Comparison of ENCODE assay signal across 19 cellular contexts in genomic region chr7:93185303-93186027, GRCh38. TPM values are rescaled to one million over a fixed set of nuclear protein-coding genes. Genes with fewer than 3 reads are reported as not detected.
DNase-seq lines count a peak whose midpoint lies in the region; ATAC-seq and TF ChIP-seq lines count a peak whose summit lies in the region.
"Had no signal": no experiment of that assay in that cellular context is flagged by ENCODE, and none has a peak within 500 bp of the region (broad histone marks: within the 10 kb centered on the region; RNA-seq: fewer than 3 reads in every experiment).

No MANE protein-coding gene starts in this region.

- no peak overlapping the region for H4K91ac ChIP-seq in IMR-90 (ENCODE audit: insufficient read depth, low read depth, low read length)

- no peak overlapping the region for H3K27ac Mint-ChIP-seq in activated naive CD4-positive, alpha-beta T cell treated with anti-CD3 and anti-CD28 coated beads, Interleukin-2, amount 50 U/mL, for 72 hours
- H3K27ac Mint-ChIP-seq in activated naive CD4-positive, alpha-beta T cell treated with anti-CD3 and anti-CD28 coated beads, Interleukin-2, amount 10 ng/mL, durations not matched to agents 7 days and 5 days, result no peak overlapping the region
- H3K27ac Mint-ChIP-seq in stimulated activated effector memory CD8-positive, alpha-beta T cell treated with anti-CD3 and anti-CD28 coated beads, Interleukin-12 subunit alpha, Interleukin-12 subunit beta, amount 100 ng/mL, for 72 hours, result no peak overlapping the region
- H3K27ac Mint-ChIP-seq in osteocyte (ENCODE audit: unreplicated experiment), result no peak overlapping the region
- H3K27ac Mint-ChIP-seq: endodermal cell had no signal

- no peak overlapping the region for H3K27ac ChIP-seq in IMR-90 (ENCODE audit: insufficient read depth, low read length)
- H3K27ac ChIP-seq: SJCRH30 had no signal

- no peak overlapping the region for H3K4me3 ChIP-seq in IMR-90 (ENCODE audit: insufficient read depth, low read depth, low read length)
- H3K4me3 ChIP-seq in cardiac fibroblast (replicated peaks in 1 of 2; ENCODE audit: low read depth in 2 of 2, low read length in 2 of 2), result no peak overlapping the region
- H3K4me3 ChIP-seq: SJCRH30 had no signal

- H2AK5ac ChIP-seq in IMR-90 (ENCODE audit: low read depth, low read length), result no peak overlapping the region

- H3K4me1 Mint-ChIP-seq in activated naive CD4-positive, alpha-beta T cell treated with anti-CD3 and anti-CD28 coated beads, Interleukin-2, amount 10 ng/mL, durations not matched to agents 7 days and 5 days, result no peaks in the 10 kb centered on the region
- H3K4me1 Mint-ChIP-seq in stimulated activated effector memory CD8-positive, alpha-beta T cell treated with anti-CD3 and anti-CD28 coated beads, Interleukin-12 subunit alpha, Interleukin-12 subunit beta, amount 100 ng/mL, for 72 hours, result peaks cover 11% of the 10 kb centered on the region
- peaks cover 6% of the 10 kb centered on the region for H3K4me1 Mint-ChIP-seq in osteocyte (ENCODE audit: unreplicated experiment)
- H3K4me1 Mint-ChIP-seq: endodermal cell had no signal

- ATAC-seq in activated naive CD4-positive, alpha-beta T cell treated with anti-CD3 and anti-CD28 coated beads, Interleukin-2, amount 50 U/mL, for 72 hours, result peak; percentile 69 to 98
- ATAC-seq in IMR-90 (ENCODE audit: low read depth) (no peak), GM21367 (IDR thresholded peaks at IDR 0.05; ENCODE audit: unreplicated experiment) (no peak)
- peak; percentile 98 for ATAC-seq in stimulated activated effector memory CD8-positive, alpha-beta T cell treated with anti-CD3 and anti-CD28 coated beads, Interleukin-12 subunit alpha, Interleukin-12 subunit beta, amount 100 ng/mL, for 72 hours
- ATAC-seq: left ventricle myocardium superior, right cardiac atrium had no signal

- BruUV-seq in IMR-90 (replicated peaks; lab: Mats Ljungman, UMichigan), result no TSS peak

- POLR2A ChIA-PET in IMR-90 (lab: Charles Lee; ENCODE audit: unreplicated experiment), result no interaction called here

- no peak for TF ChIP-seq RAD21 in IMR-90 (IDR thresholded peaks at IDR 0.05; ENCODE audit: low read length)

- no peak overlapping the region for H4K8ac ChIP-seq in IMR-90 (ENCODE audit: low read depth in 2 of 2, low read length in 2 of 2)

- no CpG with 5 or more reads among the region's 1 CpG for WGBS in IMR-90 (ENCODE audit: extremely low coverage in 2 of 2, insufficient read length in 1 of 2), 2 experiments

- H3K27me3 Mint-ChIP-seq in activated naive CD4-positive, alpha-beta T cell treated with anti-CD3 and anti-CD28 coated beads, Interleukin-2, amount 10 ng/mL, durations not matched to agents 7 days and 5 days, result peaks cover 20% of the 10 kb centered on the region
- H3K27me3 Mint-ChIP-seq in osteocyte (ENCODE audit: unreplicated experiment), result peaks cover 64% of the 10 kb centered on the region

- H2BK5ac ChIP-seq in IMR-90 (ENCODE audit: low read depth, low read length, poor library complexity, severe bottlenecking), result no peak overlapping the region

- no peak overlapping the region for H2AK9ac ChIP-seq in IMR-90 (replicated peaks; ENCODE audit: low read depth, low read length, poor library complexity)

- H3K9me1 ChIP-seq in IMR-90 (ENCODE audit: insufficient read depth, low read length), result no peaks in the 10 kb centered on the region

- CTCF ChIA-PET in activated naive CD4-positive, alpha-beta T cell treated with anti-CD3 and anti-CD28 coated beads, Interleukin-2, amount 10 ng/mL, durations not matched to agents 7 days and 5 days (lab: Charles Lee), result no interaction called here
- CTCF ChIA-PET in IMR-90 (lab: Yijun Ruan, JAX), result no interaction called here

- no peak overlapping the region for H3K4me2 ChIP-seq in IMR-90 (ENCODE audit: low read depth, low read length)

- no peak overlapping the region for H3K4me3 Mint-ChIP-seq in activated naive CD4-positive, alpha-beta T cell treated with anti-CD3 and anti-CD28 coated beads, Interleukin-2, amount 10 ng/mL, durations not matched to agents 7 days and 5 days
- H3K4me3 Mint-ChIP-seq in stimulated activated effector memory CD8-positive, alpha-beta T cell treated with anti-CD3 and anti-CD28 coated beads, Interleukin-12 subunit alpha, Interleukin-12 subunit beta, amount 100 ng/mL, for 72 hours, result no peak overlapping the region
- no peak overlapping the region for H3K4me3 Mint-ChIP-seq in osteocyte (ENCODE audit: unreplicated experiment)
- H3K4me3 Mint-ChIP-seq: endodermal cell had no signal

- no peak overlapping the region for H3K14ac ChIP-seq in IMR-90 (replicated peaks; ENCODE audit: low read depth, low read length)

- dilution Hi-C loops in IMR-90 (cut with HindIII; ENCODE audit: low sequenced_read_pairs, unreplicated experiment), result no loop called here

- no peak overlapping the region for H3K56ac ChIP-seq in IMR-90 (ENCODE audit: extremely low read depth, insufficient read depth, low read length)

- no peak overlapping the region for H2AFZ ChIP-seq in IMR-90 (replicated peaks; ENCODE audit: low read length, poor library complexity)

- no peak overlapping the region for H3K4ac ChIP-seq in IMR-90 (ENCODE audit: low read depth, low read length)

- TF ChIP-seq CTCF in IMR-90 (conservative IDR thresholded peaks at IDR 0.05; ENCODE audit: low read depth, low read length) (no peak), cardiac fibroblast (IDR thresholded peaks at IDR 0.05; ENCODE audit: low read depth, low read length) (no peak), osteocyte (IDR thresholded peaks at IDR 0.05) (no peak)

- in situ Hi-C loops in IMR-90 (cut with MboI; ENCODE audit: low sequenced_read_pairs), result no loop called here

- H4K20me1 ChIP-seq in IMR-90 (ENCODE audit: insufficient read depth, low read length), result no peaks in the 10 kb centered on the region

- H3K18ac ChIP-seq in IMR-90 (ENCODE audit: low read depth, low read length), result no peak overlapping the region

- H3K36me3 ChIP-seq in IMR-90 (ENCODE audit: control insufficient read depth, insufficient read depth, low read length), result no peaks in the 10 kb centered on the region
- H3K36me3 ChIP-seq: SJCRH30 had no signal

- no peaks in the 10 kb centered on the region for H3K79me1 ChIP-seq in IMR-90 (ENCODE audit: low read depth in 1 of 2, low read length in 2 of 2)

- no peaks in the 10 kb centered on the region for H3K36me3 Mint-ChIP-seq in activated naive CD4-positive, alpha-beta T cell treated with anti-CD3 and anti-CD28 coated beads, Interleukin-2, amount 50 U/mL, for 72 hours
- no peaks in the 10 kb centered on the region for H3K36me3 Mint-ChIP-seq in activated naive CD4-positive, alpha-beta T cell treated with anti-CD3 and anti-CD28 coated beads, Interleukin-2, amount 10 ng/mL, durations not matched to agents 7 days and 5 days
- H3K36me3 Mint-ChIP-seq in stimulated activated effector memory CD8-positive, alpha-beta T cell treated with anti-CD3 and anti-CD28 coated beads, Interleukin-12 subunit alpha, Interleukin-12 subunit beta, amount 100 ng/mL, for 72 hours, result no peaks in the 10 kb centered on the region
- no peaks in the 10 kb centered on the region for H3K36me3 Mint-ChIP-seq in osteocyte (ENCODE audit: unreplicated experiment)

- TF ChIP-seq POLR2A in IMR-90 (IDR thresholded peaks at IDR 0.05; ENCODE audit: low read depth, low read length), result no peak

- H3K27me3 ChIP-seq in IMR-90 (ENCODE audit: control insufficient read depth, insufficient read depth, low read length), result peaks cover 16% of the 10 kb centered on the region

- H3K23ac ChIP-seq in IMR-90 (ENCODE audit: low read depth, low read length), result no peak overlapping the region

- H2BK15ac ChIP-seq in IMR-90 (ENCODE audit: low read depth, low read length), result no peak overlapping the region

- no peak overlapping the region for H2BK20ac ChIP-seq in IMR-90 (ENCODE audit: low read depth, low read length)

- H3K9me3 Mint-ChIP-seq in activated naive CD4-positive, alpha-beta T cell treated with anti-CD3 and anti-CD28 coated beads, Interleukin-2, amount 50 U/mL, for 72 hours, result no peaks in the 10 kb centered on the region
- H3K9me3 Mint-ChIP-seq in activated naive CD4-positive, alpha-beta T cell treated with anti-CD3 and anti-CD28 coated beads, Interleukin-2, amount 10 ng/mL, durations not matched to agents 7 days and 5 days, result no peaks in the 10 kb centered on the region
- H3K9me3 Mint-ChIP-seq in stimulated activated effector memory CD8-positive, alpha-beta T cell treated with anti-CD3 and anti-CD28 coated beads, Interleukin-12 subunit alpha, Interleukin-12 subunit beta, amount 100 ng/mL, for 72 hours, result no peaks in the 10 kb centered on the region
- no peaks in the 10 kb centered on the region for H3K9me3 Mint-ChIP-seq in osteocyte (ENCODE audit: unreplicated experiment)
- H3K9me3 Mint-ChIP-seq: endodermal cell had no signal

- H3K4me1 ChIP-seq in IMR-90 (ENCODE audit: control insufficient read depth, insufficient read depth, low read length), result no peaks in the 10 kb centered on the region
- H3K4me1 ChIP-seq: SJCRH30 had no signal

- no peak overlapping the region for H3K9ac ChIP-seq in IMR-90 (ENCODE audit: low read depth, low read length)

- intact Hi-C loops in IMR-90 (cut with micrococcal nuclease), result loop anchor here (5.0 kb wide), 1 partner anchor 1013 kb away; no protein-coding TSS in a partner anchor

- no peak overlapping the region for H4K5ac ChIP-seq in IMR-90 (ENCODE audit: low read depth, low read length)

- H3K9me3 ChIP-seq in IMR-90 (ENCODE audit: control insufficient read depth, insufficient read depth, low read length), result no peaks in the 10 kb centered on the region
- H3K9me3 ChIP-seq: SJCRH30 had no signal

- DNase-seq in activated naive CD4-positive, alpha-beta T cell treated with anti-CD3 and anti-CD28 coated beads, Interleukin-2, amount 50 U/mL, for 72 hours (ENCODE audit: low spot score in 2 of 2), result peak in 1 of 2 donors; percentile 14
- no peak for DNase-seq in activated naive CD4-positive, alpha-beta T cell treated with anti-CD3 and anti-CD28 coated beads, Interleukin-2, amount 10 ng/mL, durations not matched to agents 7 days and 5 days
- DNase-seq in IMR-90 (peak; percentile 23), cardiac fibroblast (ENCODE audit: low read depth in 2 of 2) (peak; percentile 26 to 58), osteocyte (ENCODE audit: extremely low spot score, unreplicated experiment) (no peak), T-helper 9 cell (no peak)
- DNase-seq in stimulated activated effector memory CD8-positive, alpha-beta T cell treated with anti-CD3 and anti-CD28 coated beads, Interleukin-12 subunit alpha, Interleukin-12 subunit beta, amount 100 ng/mL, for 72 hours (ENCODE audit: low spot score in 2 of 2), result no peak
- DNase-seq: activated CD4-positive, alpha-beta T cell treated with anti-CD3 and anti-CD28 coated beads for 1 hour; amniotic stem cell; COR-L47; endodermal cell; left ventricle myocardium superior; NCI-H187; NCI-H510A; right cardiac atrium; SJCRH30; T-helper 2 cell had no signal

- no peak overlapping the region for H2BK120ac ChIP-seq in IMR-90 (ENCODE audit: low read depth, low read length)

RNA-seq across cellular contexts. Expression of gene SAMD9L, which starts 37.3 kb away (rescaled TPM):
- total RNA-seq in activated naive CD4-positive, alpha-beta T cell treated with anti-CD3 and anti-CD28 coated beads, Interleukin-2, amount 50 U/mL, for 72 hours, result 10 to 100 TPM in 1 of 2 donors, 1 to 10 TPM in 1; 9.3 to 35.2 TPM
- total RNA-seq in IMR-90 (2012; rRNA removed) (4.1 and 6.4 TPM in 2 replicates), osteocyte (16.8 and 17.6 TPM in 2 replicates)
- 1.2 and 1.9 TPM in 2 replicates for polyA plus RNA-seq in IMR-90 (2012; rRNA removed)
- 0.10 and 0.27 TPM in 2 replicates for polyA plus RNA-seq in IMR-90 (2012; cell fraction: cytosol; rRNA removed)
- 0.36 and 4.8 TPM in 2 replicates for polyA plus RNA-seq in IMR-90 (2012; cell fraction: nucleus; rRNA removed; ENCODE audit: low replicate concordance)
- total RNA-seq: endodermal cell, G401 had no signal

RNA-seq across cellular contexts. Expression of gene HEPACAM2, which starts 40.8 kb away (rescaled TPM):
- under 1 TPM in 1 of 2 donors, not detected in 1; 0.55 TPM for total RNA-seq in activated naive CD4-positive, alpha-beta T cell treated with anti-CD3 and anti-CD28 coated beads, Interleukin-2, amount 50 U/mL, for 72 hours
- total RNA-seq in IMR-90 (2012; rRNA removed) (under 0.01 and 0.28 TPM in 2 replicates), osteocyte (not detected in 2 replicates)
- polyA plus RNA-seq in IMR-90 (2012; rRNA removed), result 0.05 TPM in 1 of 2 replicates, not detected in the other
- polyA plus RNA-seq in IMR-90 (2012; cell fraction: cytosol; rRNA removed), result not detected in 2 replicates
- not detected in 2 replicates for polyA plus RNA-seq in IMR-90 (2012; cell fraction: nucleus; rRNA removed; ENCODE audit: low replicate concordance)
- total RNA-seq: endodermal cell, G401, left ventricle myocardium superior, right cardiac atrium had no signal
- polyA plus RNA-seq: right cardiac atrium had no signal

RNA-seq across cellular contexts. Expression of gene VPS50, which starts 46.7 kb away (rescaled TPM):
- 10 to 100 TPM; 18.8 to 41.6 TPM for total RNA-seq in activated naive CD4-positive, alpha-beta T cell treated with anti-CD3 and anti-CD28 coated beads, Interleukin-2, amount 50 U/mL, for 72 hours
- total RNA-seq in IMR-90 (2012; rRNA removed), result 22.0 and 26.7 TPM in 2 replicates
- polyA plus RNA-seq in IMR-90 (2012; rRNA removed), result 6.2 and 7.1 TPM in 2 replicates
- polyA plus RNA-seq in IMR-90 (2012; cell fraction: cytosol; rRNA removed), result 1.9 and 8.0 TPM in 2 replicates
- 1.7 and 16.4 TPM in 2 replicates for polyA plus RNA-seq in IMR-90 (2012; cell fraction: nucleus; rRNA removed; ENCODE audit: low replicate concordance)
- total RNA-seq in osteocyte, result 23.7 and 25.6 TPM in 2 replicates

Comparison
In these comparisons a context has a peak if more than half of its experiments do, and no peak if none do; other contexts are left out.
1. ATAC-seq: peak in activated naive CD4-positive, alpha-beta T cell treated with anti-CD3 and anti-CD28 coated beads, Interleukin-2, amount 50 U/mL, for 72 hours (2 of 2) and stimulated activated effector memory CD8-positive, alpha-beta T cell treated with anti-CD3 and anti-CD28 coated beads, Interleukin-12 subunit alpha, Interleukin-12 subunit beta, amount 100 ng/mL, for 72 hours (single experiment); none in IMR-90 (single experiment) and GM21367 (single experiment).
2. DNase-seq: peak in IMR-90 (single experiment) and cardiac fibroblast (2 of 2); none in activated naive CD4-positive, alpha-beta T cell treated with anti-CD3 and anti-CD28 coated beads, Interleukin-2, amount 10 ng/mL, durations not matched to agents 7 days and 5 days (single experiment), stimulated activated effector memory CD8-positive, alpha-beta T cell treated with anti-CD3 and anti-CD28 coated beads, Interleukin-12 subunit alpha, Interleukin-12 subunit beta, amount 100 ng/mL, for 72 hours (0 of 2), osteocyte (single experiment) and T-helper 9 cell (single experiment).